In the genomic region with DNA sequence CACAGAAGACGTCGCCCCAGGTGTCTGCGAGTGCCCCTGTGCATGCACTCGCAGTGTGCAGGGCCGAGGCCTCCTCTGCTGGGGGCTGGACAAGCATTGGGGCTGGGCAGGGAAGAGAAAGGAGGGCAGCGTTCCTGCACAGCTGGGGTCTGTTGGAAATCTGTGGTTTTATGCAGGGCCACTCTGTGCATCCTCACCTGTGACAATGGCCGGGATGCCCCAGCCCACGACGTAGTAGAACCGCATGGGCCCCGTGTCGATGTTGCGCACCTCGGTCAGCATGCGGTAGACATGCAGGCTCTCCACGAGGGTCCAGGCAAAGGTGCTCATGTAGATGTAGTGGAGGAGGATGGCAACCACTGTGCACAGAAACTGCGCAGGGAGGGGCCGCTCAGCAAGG, we compare ENCODE assay signal across 17 cellular contexts. TPM values are rescaled to one million over a fixed set of nuclear protein-coding genes. Genes with fewer than 3 reads are reported as not detected.
A peak's percentile ranks its signal among the peaks of the same experiment; 100 is the strongest.
DNase-seq lines count a peak whose midpoint lies in the region; ATAC-seq and TF ChIP-seq lines count a peak whose summit lies in the region.
"Had no signal": no experiment of that assay in that cellular context is flagged by ENCODE, and none has a peak within 500 bp of the region (broad histone marks: within the 10 kb centered on the region; RNA-seq: fewer than 3 reads in every experiment).

No MANE protein-coding gene starts in this region.

- H3K27me3 Mint-ChIP-seq in chondrocyte (ENCODE audit: low read depth), result no peaks in the 10 kb centered on the region
- H3K27me3 Mint-ChIP-seq in natural killer cell treated with Interleukin-12 subunit alpha and Interleukin-12 subunit beta and Interleukin-15 and Interleukin-18, amount 100 ng/mL, for 72 hours, result peaks cover 0 to 7% of the 10 kb centered on the region in 2 donors
- H3K27me3 Mint-ChIP-seq in activated CD8-positive, alpha-beta memory T cell treated with anti-CD3 and anti-CD28 coated beads, Interleukin-2, amount 10 ng/mL, durations not matched to agents 7 days and 5 days, result peaks cover 9% of the 10 kb centered on the region

- TF ChIP-seq POLR2A in adrenal gland (IDR thresholded peaks at IDR 0.05), result no peak

- H3K4me3 ChIP-seq in right atrium auricular region (no peak overlapping the region), adrenal gland (no peak overlapping the region), dorsolateral prefrontal cortex (no peak overlapping the region)

- WGBS in adrenal gland, 4 donors, result 86 to 96% (median 89%) methylated on average over 16 to 18 of the region's 18 CpGs

- no peak overlapping the region for H3K27ac ChIP-seq in right atrium auricular region
- no peak overlapping the region for H3K27ac ChIP-seq in adrenal gland
- H3K27ac ChIP-seq in dorsolateral prefrontal cortex, result no peak overlapping the region
- H3K27ac ChIP-seq: HL-60, KMS-11 had no signal

- H3K27ac Mint-ChIP-seq in chondrocyte (ENCODE audit: unreplicated experiment), result no peak overlapping the region
- H3K27ac Mint-ChIP-seq in natural killer cell treated with Interleukin-12 subunit alpha and Interleukin-12 subunit beta and Interleukin-15 and Interleukin-18, amount 100 ng/mL, for 72 hours, result peak overlapping the region in 1 of 2 donors; percentile 63
- no peak overlapping the region for H3K27ac Mint-ChIP-seq in activated CD8-positive, alpha-beta memory T cell treated with anti-CD3 and anti-CD28 coated beads, Interleukin-2, amount 10 ng/mL, durations not matched to agents 7 days and 5 days

- TF ChIP-seq CTCF in right atrium auricular region (IDR thresholded peaks at IDR 0.05) (no peak), chondrocyte (IDR thresholded peaks at IDR 0.05) (no peak), adrenal gland (IDR thresholded peaks at IDR 0.05) (no peak), dorsolateral prefrontal cortex (IDR thresholded peaks at IDR 0.05 in 54 of 56, conservative IDR thresholded peaks at IDR 0.05 in 2 of 56; ENCODE audit: low read depth in 1 of 56, partially characterized antibody in 56 of 56) (no peak)

- H3K4me1 ChIP-seq in right atrium auricular region (peaks cover 0 to 5% of the 10 kb centered on the region in 2 donors), adrenal gland (replicated peaks in 1 of 2) (peaks cover under 1 to 6% of the 10 kb centered on the region in 2 donors)
- H3K4me1 ChIP-seq: BE2C had no signal

- peaks cover 9% of the 10 kb centered on the region for H3K4me1 Mint-ChIP-seq in chondrocyte (ENCODE audit: low read depth)
- peaks cover 44 to 70% of the 10 kb centered on the region in 2 donors for H3K4me1 Mint-ChIP-seq in natural killer cell treated with Interleukin-12 subunit alpha and Interleukin-12 subunit beta and Interleukin-15 and Interleukin-18, amount 100 ng/mL, for 72 hours (ENCODE audit: low read depth in 2 of 2)
- H3K4me1 Mint-ChIP-seq in activated CD8-positive, alpha-beta memory T cell treated with anti-CD3 and anti-CD28 coated beads, Interleukin-2, amount 10 ng/mL, durations not matched to agents 7 days and 5 days, result peaks cover 23% of the 10 kb centered on the region

- intact Hi-C loops in Right ventricle myocardium inferior (cut with DNase I), result no loop called here
- intact Hi-C loops in adrenal gland (cut with DNase I), result no loop called here
- intact Hi-C loops in dorsolateral prefrontal cortex (cut with DNase I), result no loop called here

- peaks cover 11% of the 10 kb centered on the region for H3K9me3 Mint-ChIP-seq in chondrocyte (ENCODE audit: low read depth)
- peaks cover 4% of the 10 kb centered on the region for H3K9me3 Mint-ChIP-seq in natural killer cell treated with Interleukin-12 subunit alpha and Interleukin-12 subunit beta and Interleukin-15 and Interleukin-18, amount 100 ng/mL, for 72 hours
- H3K9me3 Mint-ChIP-seq in activated CD8-positive, alpha-beta memory T cell treated with anti-CD3 and anti-CD28 coated beads, Interleukin-2, amount 10 ng/mL, durations not matched to agents 7 days and 5 days (ENCODE audit: low read depth), result peaks cover 3% of the 10 kb centered on the region

- no peak for ATAC-seq in Right ventricle myocardium inferior
- no peak for ATAC-seq in natural killer cell treated with Interleukin-12 subunit alpha and Interleukin-12 subunit beta and Interleukin-15 and Interleukin-18, amount 100 ng/mL, for 72 hours
- no peak for ATAC-seq in activated CD8-positive, alpha-beta memory T cell treated with anti-CD3 and anti-CD28 coated beads, Interleukin-2, amount 10 ng/mL, durations not matched to agents 7 days and 5 days

- H3K27me3 ChIP-seq in right atrium auricular region, result no peaks in the 10 kb centered on the region
- H3K27me3 ChIP-seq in adrenal gland, result no peaks in the 10 kb centered on the region
- H3K27me3 ChIP-seq in dorsolateral prefrontal cortex, result peaks cover 0 to 11% (median 0%) of the 10 kb centered on the region in 45 donors
- H3K27me3 ChIP-seq: BE2C had no signal

- H3K4me3 Mint-ChIP-seq in chondrocyte (ENCODE audit: unreplicated experiment), result no peak overlapping the region
- peak overlapping the region; percentile 38 for H3K4me3 Mint-ChIP-seq in natural killer cell treated with Interleukin-12 subunit alpha and Interleukin-12 subunit beta and Interleukin-15 and Interleukin-18, amount 100 ng/mL, for 72 hours
- H3K4me3 Mint-ChIP-seq in activated CD8-positive, alpha-beta memory T cell treated with anti-CD3 and anti-CD28 coated beads, Interleukin-2, amount 10 ng/mL, durations not matched to agents 7 days and 5 days, result no peak overlapping the region

- DNase-seq in Right ventricle myocardium inferior (ENCODE audit: missing footprints) (peak; percentile 40), right atrium auricular region (ENCODE audit: low spot score) (no peak), chondrocyte (ENCODE audit: low spot score) (peak; percentile 76), adrenal gland (no peak), dorsolateral prefrontal cortex (no peak)
- no peak for DNase-seq in natural killer cell treated with Interleukin-12 subunit alpha and Interleukin-12 subunit beta and Interleukin-15 and Interleukin-18, amount 100 ng/mL, for 72 hours (ENCODE audit: low spot score)
- DNase-seq in activated CD8-positive, alpha-beta memory T cell treated with anti-CD3 and anti-CD28 coated beads, Interleukin-2, amount 10 ng/mL, durations not matched to agents 7 days and 5 days, result no peak
- DNase-seq: BE2C, DMS79, H7, MV-4-11, NCI-H1417 treated with DMSO at 0.1 percent for 48 hours, NCI-H187 treated with DMSO at 0.1 percent for 48 hours, NCI-H2227 treated with DMSO at 0.1 percent for 48 hours, OCI-M1 had no signal

- CTCF ChIA-PET in activated CD8-positive, alpha-beta memory T cell treated with anti-CD3 and anti-CD28 coated beads, Interleukin-2, amount 10 ng/mL, durations not matched to agents 7 days and 5 days (lab: Charles Lee), result no interaction called here

- H3K9me3 ChIP-seq in right atrium auricular region (peaks cover 0 to 9% of the 10 kb centered on the region in 2 donors), adrenal gland (replicated peaks in 1 of 3) (peaks cover 0 to 7% (median 0%) of the 10 kb centered on the region in 3 donors)
- H3K9me3 ChIP-seq: BE2C had no signal

- H3K36me3 ChIP-seq in right atrium auricular region (no peaks in the 10 kb centered on the region), adrenal gland (replicated peaks in 1 of 2) (no peaks in the 10 kb centered on the region)
- H3K36me3 ChIP-seq: BE2C had no signal

- H3K36me3 Mint-ChIP-seq in chondrocyte (ENCODE audit: low read depth), result peaks cover 33% of the 10 kb centered on the region
- peaks cover 11% of the 10 kb centered on the region for H3K36me3 Mint-ChIP-seq in natural killer cell treated with Interleukin-12 subunit alpha and Interleukin-12 subunit beta and Interleukin-15 and Interleukin-18, amount 100 ng/mL, for 72 hours
- peaks cover 2% of the 10 kb centered on the region for H3K36me3 Mint-ChIP-seq in activated CD8-positive, alpha-beta memory T cell treated with anti-CD3 and anti-CD28 coated beads, Interleukin-2, amount 10 ng/mL, durations not matched to agents 7 days and 5 days

RNA-seq across cellular contexts. Expression of gene TRMU, which starts 37.2 kb away (rescaled TPM):
- total RNA-seq in Right ventricle myocardium inferior (42.2 TPM), right atrium auricular region (10 to 100 TPM; 22.2 to 22.4 TPM), chondrocyte (26.5 to 39.2 TPM (median 27.3 TPM) in 3 replicates), adrenal gland (10 to 100 TPM; 20.2 to 48.0 (median 34.3) TPM), dorsolateral prefrontal cortex (10 to 100 TPM; 28.6 to 91.0 (median 58.7) TPM)
- 100 to 1,000 TPM in 1 of 2 donors, 10 to 100 TPM in 1; 72.7 to 135 TPM for total RNA-seq in natural killer cell treated with Interleukin-12 subunit alpha and Interleukin-12 subunit beta and Interleukin-15 and Interleukin-18, amount 100 ng/mL, for 72 hours
- 10 to 100 TPM; 86.7 to 89.1 TPM for total RNA-seq in activated CD8-positive, alpha-beta memory T cell treated with anti-CD3 and anti-CD28 coated beads, Interleukin-2, amount 10 ng/mL, durations not matched to agents 7 days and 5 days
- 100 to 1,000 TPM in 1 of 3 donors, 10 to 100 TPM in 2; 26.6 to 107 (median 56.6) TPM for polyA plus RNA-seq in adrenal gland

Comparison
In these comparisons a context has a peak if more than half of its experiments do, and no peak if none do; other contexts are left out.
1. DNase-seq: peak in Right ventricle myocardium inferior (single experiment) and chondrocyte (single experiment); none in right atrium auricular region (single experiment), natural killer cell treated with Interleukin-12 subunit alpha and Interleukin-12 subunit beta and Interleukin-15 and Interleukin-18, amount 100 ng/mL, for 72 hours (single experiment), activated CD8-positive, alpha-beta memory T cell treated with anti-CD3 and anti-CD28 coated beads, Interleukin-2, amount 10 ng/mL, durations not matched to agents 7 days and 5 days (single experiment), adrenal gland (0 of 7) and dorsolateral prefrontal cortex (0 of 10).